ENCODE assay signal across 8 cellular contexts in the genomic region with DNA sequence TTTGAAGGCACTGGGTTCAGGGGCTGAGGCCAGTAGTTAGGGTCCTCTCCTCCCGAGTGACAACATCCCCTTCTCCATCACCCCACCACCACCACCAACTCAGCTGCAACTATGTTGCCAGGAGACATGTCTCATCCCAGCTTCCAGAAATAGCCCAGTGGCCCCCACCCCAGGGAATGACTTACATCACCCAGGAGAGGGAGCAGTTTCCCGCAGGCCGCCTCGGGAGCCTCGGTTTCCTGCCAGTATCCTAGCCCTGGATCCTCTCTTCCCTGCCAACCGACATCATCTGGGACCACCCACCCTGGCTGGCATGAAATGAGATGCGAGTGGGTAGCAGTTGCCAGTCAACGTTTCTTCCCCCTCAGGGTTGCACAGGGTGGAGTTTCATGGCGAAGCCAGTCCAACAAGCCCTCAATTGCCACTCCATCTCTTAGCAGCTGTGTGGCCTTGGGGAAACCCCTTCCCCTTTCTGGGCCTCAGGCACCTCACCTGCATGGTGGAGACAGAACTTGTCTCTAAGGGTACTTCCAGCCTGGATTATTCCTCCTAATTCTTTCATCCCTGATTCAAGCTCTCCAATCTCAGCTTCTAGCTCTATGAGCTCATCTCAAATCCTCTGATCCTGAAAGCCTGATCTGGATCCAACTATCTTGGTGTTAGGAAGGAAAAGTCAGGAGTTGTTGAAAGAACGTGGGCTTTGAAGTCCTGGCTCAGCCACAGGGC. TPM values are rescaled to one million over a fixed set of nuclear protein-coding genes. Genes with fewer than 3 reads are reported as not detected.
DNase-seq lines count a peak whose midpoint lies in the region; ATAC-seq, FAIRE-seq and TF ChIP-seq lines count a peak whose summit lies in the region.

No MANE protein-coding gene starts in this region.

- peaks cover 7 to 21% (median 9%) of the 10 kb centered on the region in 4 experiments for H3K4me1 ChIP-seq in H1 (replicated peaks in 1 of 4; ENCODE audit: control insufficient read depth in 3 of 4, insufficient read depth in 4 of 4, low read length in 3 of 4)
- peaks cover 52% of the 10 kb centered on the region for H3K4me1 ChIP-seq in vagina

- CTCF ChIA-PET in H1 (lab: Charles Lee; ENCODE audit: partially characterized antibody): interaction anchor here (0.5 to 11.8 kb wide), 27 partner anchors 9 to 1633 kb away, joined by 3 to 260 read pairs (median 5); a partner anchor contains a TSS

- H3K23me2 ChIP-seq in H1 (ENCODE audit: low read depth, low read length): peaks cover 7% of the 10 kb centered on the region

- H3K4me3 ChIP-seq in H1 (ENCODE audit: extremely low read depth in 1 of 4, insufficient read depth in 2 of 4, low read depth in 3 of 4, low read length in 4 of 4) (no peak overlapping the region), vagina (no peak overlapping the region)

- intact Hi-C loops in vagina (cut with DNase I): no loop called here

- peaks cover 51% of the 10 kb centered on the region for H3K4me1 Mint-ChIP-seq in activated T-cell treated with anti-CD3 and anti-CD28 coated beads, Interleukin-2, amount 50 U/mL, for 72 hours (ENCODE audit: low read depth)

- H3K4me2 ChIP-seq in H1 (ENCODE audit: insufficient read depth in 1 of 2, low read depth in 2 of 2, low read length in 2 of 2): no peak overlapping the region

- peaks cover 3 to 13% of the 10 kb centered on the region in 2 experiments for H4K20me1 ChIP-seq in H1 (replicated peaks in 1 of 2; ENCODE audit: control insufficient read depth in 1 of 2, insufficient read depth in 2 of 2, low read length in 2 of 2)

- peak overlapping the region in 1 of 2 donors; percentile 12 for H3K4me3 Mint-ChIP-seq in activated T-cell treated with anti-CD3 and anti-CD28 coated beads, Interleukin-2, amount 50 U/mL, for 72 hours

- no peak overlapping the region for H2BK120ac ChIP-seq in H1 (replicated peaks; ENCODE audit: low read depth, low read length)

- H4K5ac ChIP-seq in H1 (ENCODE audit: insufficient read length, low read depth, low read length): no peak overlapping the region

- H3K27ac Mint-ChIP-seq in activated T-cell treated with anti-CD3 and anti-CD28 coated beads, Interleukin-2, amount 50 U/mL, for 72 hours: peak overlapping the region; percentile 7

- peaks cover 9% of the 10 kb centered on the region for H3K79me1 ChIP-seq in H1 (ENCODE audit: low read depth, low read length)

- H3K18ac ChIP-seq in H1 (ENCODE audit: extremely low read depth, low read length): no peak overlapping the region

- no peak overlapping the region for H4K8ac ChIP-seq in H1 (ENCODE audit: extremely low read depth, insufficient read depth, low read length)

- TF ChIP-seq RAD21 in H1 (IDR thresholded peaks at IDR 0.05 in 1 of 2, conservative IDR thresholded peaks at IDR 0.05 in 1 of 2; ENCODE audit: low read depth in 2 of 2, low read length in 2 of 2): peak; percentile 72 to 75

- H2BK15ac ChIP-seq in H1 (ENCODE audit: low read length): peak overlapping the region; percentile 47; the same call in 1 of the 2 replicates

- TF ChIP-seq CTCF in H1 (IDR thresholded peaks at IDR 0.05; ENCODE audit: control extremely low read depth in 1 of 3, insufficient read depth in 1 of 3, low read depth in 1 of 3, low read length in 3 of 3) (peak; percentile 60 to 71 (median 66)), vagina (IDR thresholded peaks at IDR 0.05) (peak; percentile 39 to 46 (median 43))

- H2BK20ac ChIP-seq in H1 (ENCODE audit: low read length): no peak overlapping the region

- H3K9ac ChIP-seq in H1 (replicated peaks in 1 of 4; ENCODE audit: extremely low read depth in 1 of 4, low read depth in 3 of 4, low read length in 3 of 4): no peak overlapping the region

- no peak overlapping the region for H3K4ac ChIP-seq in H1 (replicated peaks; ENCODE audit: insufficient read length, low read depth, low read length)

- H3K14ac ChIP-seq in H1 (ENCODE audit: insufficient read length): no peak overlapping the region

- H2AK5ac ChIP-seq in H1 (ENCODE audit: low read depth, low read length): no peak overlapping the region

- H3K9me3 ChIP-seq in H1 (ENCODE audit: insufficient read depth in 2 of 2, low read depth in 1 of 2, low read length in 1 of 2) (no peaks in the 10 kb centered on the region), vagina (no peaks in the 10 kb centered on the region)

- H2BK12ac ChIP-seq in H1 (ENCODE audit: low read depth, low read length): peak overlapping the region; percentile 28; the same call in 1 of the 2 replicates

- DNase-seq in activated T-cell treated with anti-CD3 and anti-CD28 coated beads, Interleukin-2, amount 50 U/mL, for 72 hours: no peak
- DNase-seq in activated T-cell treated with anti-CD3 and anti-CD28 coated beads for 4 hours (no peak), RPMI7951 (ENCODE audit: low read depth) (peak; percentile 77), H1 (ENCODE audit: low read depth in 1 of 2, low spot score in 2 of 2) (peak in 1 of 2 experiments; percentile 77), middle frontal gyrus (ENCODE audit: extremely low spot score, low spot score) (peak; percentile 44), vagina (ENCODE audit: extremely low spot score in 2 of 2) (no peak), HUDEP-2 (lab: John Stamatoyannopoulos, UW; ENCODE audit: unreplicated experiment in 76 of 76) (no peak)

- no peak for ATAC-seq in activated T-cell treated with anti-CD3 and anti-CD28 coated beads, Interleukin-2, amount 50 U/mL, for 72 hours (replicated peaks in 1 of 2)
- no peak for ATAC-seq in GM21825 (IDR thresholded peaks at IDR 0.05; ENCODE audit: unreplicated experiment)

- H3K79me2 ChIP-seq in H1 (ENCODE audit: control insufficient read depth in 1 of 2, insufficient read depth in 2 of 2, low read length in 2 of 2): peaks cover 0 to 19% of the 10 kb centered on the region in 2 experiments; a peak in 2 of 4 replicates

- H3K27ac ChIP-seq in H1 (ENCODE audit: low read depth, low read length) (no peak overlapping the region), vagina (peak overlapping the region; percentile 87)

- no peak overlapping the region for H2BK5ac ChIP-seq in H1 (ENCODE audit: low read depth, low read length)

- TF ChIP-seq POLR2A in H1 (IDR thresholded peaks at IDR 0.05; ENCODE audit: control extremely low read depth in 1 of 2, low read depth in 2 of 2, low read length in 2 of 2) (no peak; a peak in 1 of 3 replicates), vagina (IDR thresholded peaks at IDR 0.05) (no peak)

- POLR2A ChIA-PET in H1 (lab: Charles Lee; ENCODE audit: partially characterized antibody): interaction anchor here (0.8 to 7.0 kb wide), 15 partner anchors 10 to 154 kb away, joined by 3 to 68 read pairs (median 4); a partner anchor contains a TSS

- H3K23ac ChIP-seq in H1 (ENCODE audit: insufficient read length): no peak overlapping the region

- H2AFZ ChIP-seq in H1 (ENCODE audit: low read length): no peak overlapping the region

- 60% methylated on average over 10 of the region's 10 CpGs; no CpG with 5 or more reads in 1 of the 2 experiments for WGBS in H1 (ENCODE audit: extremely low coverage in 1 of 2, insufficient coverage in 1 of 2, insufficient read length in 1 of 2, insufficient replicate concordance in 2 of 2, low coverage in 1 of 2, low lambda C conversion rate in 2 of 2, missing lambda C conversion rate in 1 of 2), 2 experiments

- no peaks in the 10 kb centered on the region for H3K36me3 Mint-ChIP-seq in activated T-cell treated with anti-CD3 and anti-CD28 coated beads, Interleukin-2, amount 50 U/mL, for 72 hours (ENCODE audit: insufficient read depth in 2 of 2)

- no peak for FAIRE-seq in H1 (lab: Jason Lieb, UNC)

- H3K27me3 Mint-ChIP-seq in activated T-cell treated with anti-CD3 and anti-CD28 coated beads, Interleukin-2, amount 50 U/mL, for 72 hours (ENCODE audit: low read depth): no peaks in the 10 kb centered on the region

- no peak for TF ChIP-seq EP300 in H1 (IDR thresholded peaks at IDR 0.05; ENCODE audit: borderline replicate concordance in 1 of 2, low read depth in 2 of 2, low read length in 2 of 2)

- no peak overlapping the region for H3K56ac ChIP-seq in H1 (replicated peaks; ENCODE audit: insufficient read length, low read depth, low read length)

- no peaks in the 10 kb centered on the region for H3K9me3 Mint-ChIP-seq in activated T-cell treated with anti-CD3 and anti-CD28 coated beads, Interleukin-2, amount 50 U/mL, for 72 hours

- H3K36me3 ChIP-seq in H1 (ENCODE audit: control insufficient read depth in 2 of 4, insufficient read depth in 4 of 4, low read length in 3 of 4): peaks cover 0 to 20% (median 4%) of the 10 kb centered on the region in 4 experiments; a peak in 4 of 8 replicates
- peaks cover 0 to 17% of the 10 kb centered on the region in 2 donors for H3K36me3 ChIP-seq in vagina

- no peak overlapping the region for H4K91ac ChIP-seq in H1 (replicated peaks; ENCODE audit: insufficient read length, low read length)

- H3K27me3 ChIP-seq in H1 (replicated peaks in 1 of 4; ENCODE audit: control insufficient read depth in 3 of 4, extremely low read depth in 1 of 4, insufficient read depth in 3 of 4, low read length in 3 of 4) (no peaks in the 10 kb centered on the region), vagina (no peaks in the 10 kb centered on the region)

RNA-seq across cellular contexts. Expression of a gene that starts 3.9 kb away (rescaled TPM):
- total RNA-seq in activated T-cell treated with anti-CD3 and anti-CD28 coated beads, Interleukin-2, amount 50 U/mL, for 72 hours: 10 to 100 TPM; 39.6 to 43.2 TPM
- 26.7 and 30.2 TPM in 2 replicates for total RNA-seq in RPMI7951 (2014; rRNA removed; shearing (Covaris generic))
- 54.9 and 55.3 TPM in 2 replicates for total RNA-seq in H1 (2021; fragmentation: NEBNext Ultra II Directional; extraction: Animal tissue kit (Norgen Biotek cat#: 25700))
- polyA plus RNA-seq in H1 (2011; rRNA removed): 84.0 and 89.0 TPM in 2 replicates
- polyA plus RNA-seq in H1 (2011; cell fraction: cytosol; rRNA removed): 50.8 TPM
- polyA plus RNA-seq in H1 (2011; cell fraction: nucleus; rRNA removed): 64.5 TPM
- 47.7 to 66.9 TPM (median 65.1 TPM) in 4 replicates for polyA plus RNA-seq in H1 (2012, experiment 1 of 2)
- polyA plus RNA-seq in H1 (2012, experiment 2 of 2): 72.4 TPM
- 70.7 TPM for polyA plus RNA-seq in H1 (2013, experiment 1 of 2)
- polyA plus RNA-seq in H1 (2013, experiment 2 of 2): 64.0 TPM
- 33.0 and 46.2 TPM in 2 replicates for polyA minus RNA-seq in H1 (2011; rRNA and poly(A)+ RNA removed)
- polyA minus RNA-seq in H1 (2011; cell fraction: cytosol; rRNA and poly(A)+ RNA removed): 23.0 TPM
- polyA minus RNA-seq in H1 (2011; cell fraction: nucleus; rRNA and poly(A)+ RNA removed): 13.5 TPM
- 21.1 TPM for total RNA-seq in vagina

RNA-seq across cellular contexts. Expression of a gene that starts 8.6 kb away (rescaled TPM):
- 10 to 100 TPM; 65.7 to 75.6 TPM for total RNA-seq in activated T-cell treated with anti-CD3 and anti-CD28 coated beads, Interleukin-2, amount 50 U/mL, for 72 hours
- total RNA-seq in RPMI7951 (2014; rRNA removed; shearing (Covaris generic)): 31.6 and 40.1 TPM in 2 replicates
- total RNA-seq in H1 (2021; fragmentation: NEBNext Ultra II Directional; extraction: Animal tissue kit (Norgen Biotek cat#: 25700)): 62.7 and 73.9 TPM in 2 replicates
- polyA plus RNA-seq in H1 (2011; rRNA removed): 43.7 and 67.6 TPM in 2 replicates
- polyA plus RNA-seq in H1 (2011; cell fraction: cytosol; rRNA removed): 45.9 TPM
- 144 TPM for polyA plus RNA-seq in H1 (2011; cell fraction: nucleus; rRNA removed)
- polyA plus RNA-seq in H1 (2012, experiment 1 of 2): 39.2 to 53.3 TPM (median 50.3 TPM) in 4 replicates
- polyA plus RNA-seq in H1 (2012, experiment 2 of 2): 34.9 TPM
- 40.5 TPM for polyA plus RNA-seq in H1 (2013, experiment 1 of 2)
- polyA plus RNA-seq in H1 (2013, experiment 2 of 2): 40.3 TPM
- polyA minus RNA-seq in H1 (2011; rRNA and poly(A)+ RNA removed): 20.2 and 23.3 TPM in 2 replicates
- polyA minus RNA-seq in H1 (2011; cell fraction: cytosol; rRNA and poly(A)+ RNA removed): 39.0 TPM
- polyA minus RNA-seq in H1 (2011; cell fraction: nucleus; rRNA and poly(A)+ RNA removed): 34.2 TPM
- 44.7 TPM for total RNA-seq in vagina

RNA-seq across cellular contexts. Expression of a gene that starts 22.7 kb away (rescaled TPM):
- total RNA-seq in activated T-cell treated with anti-CD3 and anti-CD28 coated beads, Interleukin-2, amount 50 U/mL, for 72 hours: 10 to 100 TPM; 90.1 to 95.0 TPM
- total RNA-seq in RPMI7951 (2014; rRNA removed; shearing (Covaris generic)): 12.9 and 14.6 TPM in 2 replicates
- total RNA-seq in H1 (2021; fragmentation: NEBNext Ultra II Directional; extraction: Animal tissue kit (Norgen Biotek cat#: 25700)): 43.6 and 48.4 TPM in 2 replicates
- 13.2 and 23.1 TPM in 2 replicates for polyA plus RNA-seq in H1 (2011; rRNA removed)
- 12.9 TPM for polyA plus RNA-seq in H1 (2011; cell fraction: cytosol; rRNA removed)
- polyA plus RNA-seq in H1 (2011; cell fraction: nucleus; rRNA removed): 85.4 TPM
- 26.5 to 45.2 TPM (median 39.7 TPM) in 4 replicates for polyA plus RNA-seq in H1 (2012, experiment 1 of 2)
- 24.2 TPM for polyA plus RNA-seq in H1 (2012, experiment 2 of 2)
- polyA plus RNA-seq in H1 (2013, experiment 1 of 2): 28.3 TPM
- 27.0 TPM for polyA plus RNA-seq in H1 (2013, experiment 2 of 2)
- polyA minus RNA-seq in H1 (2011; rRNA and poly(A)+ RNA removed): 3.7 and 5.1 TPM in 2 replicates
- polyA minus RNA-seq in H1 (2011; cell fraction: cytosol; rRNA and poly(A)+ RNA removed): 18.2 TPM
- 17.1 TPM for polyA minus RNA-seq in H1 (2011; cell fraction: nucleus; rRNA and poly(A)+ RNA removed)
- 36.1 TPM for total RNA-seq in vagina

RNA-seq across cellular contexts. Expression of a gene that starts 26.2 kb away (rescaled TPM):
- 10 to 100 TPM; 11.4 to 11.9 TPM for total RNA-seq in activated T-cell treated with anti-CD3 and anti-CD28 coated beads, Interleukin-2, amount 50 U/mL, for 72 hours
- total RNA-seq in RPMI7951 (2014; rRNA removed; shearing (Covaris generic)): 7.2 and 7.3 TPM in 2 replicates
- 13.5 and 14.1 TPM in 2 replicates for total RNA-seq in H1 (2021; fragmentation: NEBNext Ultra II Directional; extraction: Animal tissue kit (Norgen Biotek cat#: 25700))
- polyA plus RNA-seq in H1 (2011; rRNA removed): 8.4 and 10.0 TPM in 2 replicates
- polyA plus RNA-seq in H1 (2011; cell fraction: cytosol; rRNA removed): 5.9 TPM
- 8.1 TPM for polyA plus RNA-seq in H1 (2011; cell fraction: nucleus; rRNA removed)
- 8.9 to 13.4 TPM (median 11.7 TPM) in 4 replicates for polyA plus RNA-seq in H1 (2012, experiment 1 of 2)
- 12.1 TPM for polyA plus RNA-seq in H1 (2012, experiment 2 of 2)
- 5.9 TPM for polyA plus RNA-seq in H1 (2013, experiment 1 of 2)
- 5.6 TPM for polyA plus RNA-seq in H1 (2013, experiment 2 of 2)
- polyA minus RNA-seq in H1 (2011; rRNA and poly(A)+ RNA removed): 17.3 and 18.5 TPM in 2 replicates
- 9.7 TPM for polyA minus RNA-seq in H1 (2011; cell fraction: cytosol; rRNA and poly(A)+ RNA removed)
- 13.3 TPM for polyA minus RNA-seq in H1 (2011; cell fraction: nucleus; rRNA and poly(A)+ RNA removed)
- 6.1 TPM for total RNA-seq in vagina

RNA-seq across cellular contexts. Expression of a gene that starts 28.8 kb away (rescaled TPM):
- total RNA-seq in activated T-cell treated with anti-CD3 and anti-CD28 coated beads, Interleukin-2, amount 50 U/mL, for 72 hours: 10 to 100 TPM; 28.8 to 31.6 TPM
- 13.8 and 14.4 TPM in 2 replicates for total RNA-seq in RPMI7951 (2014; rRNA removed; shearing (Covaris generic))
- 32.6 and 37.8 TPM in 2 replicates for total RNA-seq in H1 (2021; fragmentation: NEBNext Ultra II Directional; extraction: Animal tissue kit (Norgen Biotek cat#: 25700))
- polyA plus RNA-seq in H1 (2011; rRNA removed): 65.0 and 74.3 TPM in 2 replicates
- polyA plus RNA-seq in H1 (2011; cell fraction: cytosol; rRNA removed): 64.5 TPM
- polyA plus RNA-seq in H1 (2011; cell fraction: nucleus; rRNA removed): 52.0 TPM
- polyA plus RNA-seq in H1 (2012, experiment 1 of 2): 29.1 to 44.2 TPM (median 37.3 TPM) in 4 replicates
- polyA plus RNA-seq in H1 (2012, experiment 2 of 2): 36.5 TPM
- 20.7 TPM for polyA plus RNA-seq in H1 (2013, experiment 1 of 2)
- polyA plus RNA-seq in H1 (2013, experiment 2 of 2): 22.1 TPM
- 22.7 and 27.2 TPM in 2 replicates for polyA minus RNA-seq in H1 (2011; rRNA and poly(A)+ RNA removed)
- polyA minus RNA-seq in H1 (2011; cell fraction: cytosol; rRNA and poly(A)+ RNA removed): 19.7 TPM
- polyA minus RNA-seq in H1 (2011; cell fraction: nucleus; rRNA and poly(A)+ RNA removed): 20.2 TPM
- total RNA-seq in vagina: 25.3 TPM

Comparison
In these comparisons a context has a peak if more than half of its experiments do, and no peak if none do; other contexts are left out.
1. DNase-seq: peak in RPMI7951 (single experiment) and middle frontal gyrus (single experiment); none in activated T-cell treated with anti-CD3 and anti-CD28 coated beads, Interleukin-2, amount 50 U/mL, for 72 hours (0 of 2), activated T-cell treated with anti-CD3 and anti-CD28 coated beads for 4 hours (single experiment), vagina (0 of 2) and HUDEP-2 (0 of 76).